In genomic region chr17:39351508-39351907, GRCh38 we compare ENCODE assay signal across 14 cellular contexts. TPM values are rescaled to one million over a fixed set of nuclear protein-coding genes. Genes with fewer than 3 reads are reported as not detected.
DNase-seq lines count a peak whose midpoint lies in the region; ATAC-seq and TF ChIP-seq lines count a peak whose summit lies in the region.
"Had no signal": no experiment of that assay in that cellular context is flagged by ENCODE, and none has a peak within 500 bp of the region (broad histone marks: within the 10 kb centered on the region; RNA-seq: fewer than 3 reads in every experiment).

No MANE protein-coding gene starts in this region.

- no TSS peak for BruUV-seq in Calu3 (replicated peaks; lab: Mats Ljungman, UMichigan)

- H3K4me3 Mint-ChIP-seq in Calu3 (ENCODE audit: low read depth, unreplicated experiment), result peak overlapping the region; percentile 13
- no peak overlapping the region for H3K4me3 Mint-ChIP-seq in stimulated activated effector memory CD8-positive, alpha-beta T cell treated with anti-CD3 and anti-CD28 coated beads, Interleukin-12 subunit alpha, Interleukin-12 subunit beta, amount 100 ng/mL, for 72 hours

- peak overlapping the region; percentile 96 for H3K27ac Mint-ChIP-seq in Calu3 (ENCODE audit: unreplicated experiment)
- peak overlapping the region; percentile 38 for H3K27ac Mint-ChIP-seq in stimulated activated effector memory CD8-positive, alpha-beta T cell treated with anti-CD3 and anti-CD28 coated beads, Interleukin-12 subunit alpha, Interleukin-12 subunit beta, amount 100 ng/mL, for 72 hours

- no peaks in the 10 kb centered on the region for H3K27me3 Mint-ChIP-seq in Calu3 (ENCODE audit: unreplicated experiment)

- H3K27ac ChIP-seq in SK-N-MC (peak overlapping the region; percentile 36; the same call in 1 of the 2 replicates), prostate gland (no peak overlapping the region), heart right ventricle (peak overlapping the region in 1 of 10 donors; percentile 4)

- H3K36me3 ChIP-seq in SK-N-MC (ENCODE audit: insufficient read depth, low read length) (no peaks in the 10 kb centered on the region), prostate gland (no peaks in the 10 kb centered on the region), heart right ventricle (peaks cover 0 to 3% (median 0%) of the 10 kb centered on the region in 9 donors)
- H3K36me3 ChIP-seq: HAP-1 had no signal

- TF ChIP-seq CTCF in Calu3 (IDR thresholded peaks at IDR 0.05; ENCODE audit: unreplicated experiment), result no peak
- TF ChIP-seq CTCF in prostate gland (IDR thresholded peaks at IDR 0.05), result no peak
- TF ChIP-seq CTCF in heart right ventricle (IDR thresholded peaks at IDR 0.05), result no peak

- H3K4me3 ChIP-seq in SK-N-MC, result no peak overlapping the region
- H3K4me3 ChIP-seq in prostate gland, result no peak overlapping the region
- H3K4me3 ChIP-seq in heart right ventricle, result no peak overlapping the region
- H3K4me3 ChIP-seq: HAP-1 had no signal

- peaks cover 36% of the 10 kb centered on the region for H3K4me1 Mint-ChIP-seq in Calu3 (ENCODE audit: low read depth, unreplicated experiment)
- no peaks in the 10 kb centered on the region for H3K4me1 Mint-ChIP-seq in stimulated activated effector memory CD8-positive, alpha-beta T cell treated with anti-CD3 and anti-CD28 coated beads, Interleukin-12 subunit alpha, Interleukin-12 subunit beta, amount 100 ng/mL, for 72 hours

- DNase-seq in Calu3 (no peak), SK-N-MC (ENCODE audit: low read depth, low spot score) (no peak), kidney tubule cell (ENCODE audit: low spot score) (peak; percentile 53), HuH-7 (ENCODE audit: low spot score) (no peak), prostate gland (ENCODE audit: low spot score) (no peak), heart right ventricle (no peak)
- no peak for DNase-seq in stimulated activated effector memory CD8-positive, alpha-beta T cell treated with anti-CD3 and anti-CD28 coated beads, Interleukin-12 subunit alpha, Interleukin-12 subunit beta, amount 100 ng/mL, for 72 hours (ENCODE audit: low spot score in 2 of 2)
- DNase-seq: Caco-2, DMS79 treated with DMSO at 0.1 percent for 48 hours, NCI-H187, NCI-H226, NCI-H526 treated with DMSO at 0.1 percent for 48 hours, SHP77 had no signal

- H3K9me3 Mint-ChIP-seq in Calu3 (ENCODE audit: low read depth, unreplicated experiment), result no peaks in the 10 kb centered on the region
- no peaks in the 10 kb centered on the region for H3K9me3 Mint-ChIP-seq in stimulated activated effector memory CD8-positive, alpha-beta T cell treated with anti-CD3 and anti-CD28 coated beads, Interleukin-12 subunit alpha, Interleukin-12 subunit beta, amount 100 ng/mL, for 72 hours

- no peak for ATAC-seq in stimulated activated effector memory CD8-positive, alpha-beta T cell treated with anti-CD3 and anti-CD28 coated beads, Interleukin-12 subunit alpha, Interleukin-12 subunit beta, amount 100 ng/mL, for 72 hours
- no peak for ATAC-seq in heart right ventricle

- H3K9ac ChIP-seq in SK-N-MC (ENCODE audit: insufficient read length), result no peak overlapping the region

- no peaks in the 10 kb centered on the region for H3K27me3 ChIP-seq in prostate gland (replicated peaks; ENCODE audit: insufficient read depth)
- no peaks in the 10 kb centered on the region for H3K27me3 ChIP-seq in heart right ventricle

- CTCF ChIA-PET in Calu3 (lab: Charles Lee), result interaction anchor here (0.5 to 2.6 kb wide), 15 partner anchors 8 to 368 kb away, joined by 3 to 31 read pairs (median 10); partner anchors contain the start of genes FBXL20 and MED1

- no peak for TF ChIP-seq POLR2A in prostate gland (IDR thresholded peaks at IDR 0.05)

- peaks cover 15% of the 10 kb centered on the region for H3K36me3 Mint-ChIP-seq in Calu3 (ENCODE audit: insufficient read depth, unreplicated experiment)
- no peaks in the 10 kb centered on the region for H3K36me3 Mint-ChIP-seq in stimulated activated effector memory CD8-positive, alpha-beta T cell treated with anti-CD3 and anti-CD28 coated beads, Interleukin-12 subunit alpha, Interleukin-12 subunit beta, amount 100 ng/mL, for 72 hours

- H3K4me1 ChIP-seq in prostate gland (replicated peaks), result no peaks in the 10 kb centered on the region
- H3K4me1 ChIP-seq in heart right ventricle, result peaks cover 0 to 31% (median 18%) of the 10 kb centered on the region in 9 donors
- H3K4me1 ChIP-seq: Caco-2, HAP-1 had no signal

- intact Hi-C loops in Calu3 (cut with micrococcal nuclease; ENCODE audit: unreplicated experiment) (loop anchor here (2.0 kb wide), 1 partner anchor 71 kb away; no protein-coding TSS in a partner anchor), prostate gland (cut with DNase I) (no loop called here), heart right ventricle (cut with DNase I) (no loop called here)

- H3K9me3 ChIP-seq in SK-N-MC (ENCODE audit: low read depth, low read length) (no peaks in the 10 kb centered on the region), prostate gland (no peaks in the 10 kb centered on the region), heart right ventricle (no peaks in the 10 kb centered on the region)
- H3K9me3 ChIP-seq: Caco-2, HAP-1 had no signal

RNA-seq across cellular contexts. Expression of gene FBXL20, which starts 49.9 kb away (rescaled TPM):
- 70.3 and 71.5 TPM in 2 replicates for total RNA-seq in Calu3 (2022)
- total RNA-seq in prostate gland, result 10 to 100 TPM; 22.4 to 43.6 TPM
- 10 to 100 TPM in 9 of 10 donors, 1 to 10 TPM in 1; 7.1 to 19.7 (median 15.7) TPM for total RNA-seq in heart right ventricle
- 1 to 10 TPM; 1.7 to 3.9 TPM for polyA plus RNA-seq in heart right ventricle
